Comparison of ENCODE assay signal across 1 cellular context in genomic region chr3:184733181-184733580, GRCh38.
TF ChIP-seq lines count a peak whose summit lies in the region.

No MANE protein-coding gene starts in this region.

TF ChIP-seq in SK-N-SH, 30 proteins besides CTCF, POLR2A, EP300 and RAD21 (continued from another document):
- TF ChIP-seq MEF2A (IDR thresholded peaks at IDR 0.05; ENCODE audit: borderline replicate concordance, low read depth) (no peak), USF2 (IDR thresholded peaks at IDR 0.05; ENCODE audit: borderline replicate concordance, low read depth, low read length) (no peak), FOXJ3 (CRISPR knock-in tag; IDR thresholded peaks at IDR 0.05) (no peak)
TF ChIP-seq in SK-N-SH: peak in this region for 0.
